In genomic region chr3:47022540-47023161, GRCh38 we compare ENCODE assay signal across 10 cellular contexts. TPM values are rescaled to one million over a fixed set of nuclear protein-coding genes. Genes with fewer than 3 reads are reported as not detected.
DNase-seq lines count a peak whose midpoint lies in the region; ATAC-seq and TF ChIP-seq lines count a peak whose summit lies in the region.
"Had no signal": no experiment of that assay in that cellular context is flagged by ENCODE, and none has a peak within 500 bp of the region (broad histone marks: within the 10 kb centered on the region; RNA-seq: fewer than 3 reads in every experiment).

No MANE protein-coding gene starts in this region.

- H3K18ac ChIP-seq in neuronal stem cell (ENCODE audit: low read length): no peak overlapping the region

- peak; percentile 75 for ATAC-seq in mucosa of descending colon
- ATAC-seq in HG02870 (IDR thresholded peaks at IDR 0.05; ENCODE audit: unreplicated experiment): no peak

- no peaks in the 10 kb centered on the region for H3K9me3 ChIP-seq in mucosa of descending colon
- H3K9me3 ChIP-seq in neuronal stem cell (replicated peaks in 1 of 2; ENCODE audit: control insufficient read depth in 2 of 2, insufficient read depth in 1 of 2, low read depth in 1 of 2, low read length in 2 of 2): no peaks in the 10 kb centered on the region

- no peak overlapping the region for H3K23ac ChIP-seq in neuronal stem cell (ENCODE audit: low read depth, low read length, poor library complexity)

- no peak overlapping the region for H2BK120ac ChIP-seq in neuronal stem cell (ENCODE audit: low read depth, low read length)

- no CpG with 5 or more reads among the region's 3 CpGs for WGBS in neuronal stem cell (ENCODE audit: extremely low coverage in 2 of 2, insufficient read length in 2 of 2, insufficient replicate concordance in 1 of 2), 2 donors

- H3K4me3 ChIP-seq in choroid plexus epithelial cell (ENCODE audit: low read depth, low read length): no peak overlapping the region
- H3K4me3 ChIP-seq in mucosa of descending colon: no peak overlapping the region
- H3K4me3 ChIP-seq in neuronal stem cell (ENCODE audit: low read length in 2 of 2): no peak overlapping the region

- no peak overlapping the region for H2BK12ac ChIP-seq in neuronal stem cell (ENCODE audit: low read length)

- no peak for TF ChIP-seq CTCF in choroid plexus epithelial cell (conservative IDR thresholded peaks at IDR 0.05; ENCODE audit: low read depth, low read length)
- no peak for TF ChIP-seq CTCF in mucosa of descending colon (IDR thresholded peaks at IDR 0.05)

- H3K27me3 ChIP-seq in neuronal stem cell (ENCODE audit: control insufficient read depth in 3 of 3, insufficient read depth in 3 of 3, low read depth in 1 of 3, low read length in 3 of 3): no peaks in the 10 kb centered on the region

- no peak overlapping the region for H2AK5ac ChIP-seq in neuronal stem cell (ENCODE audit: low read depth, low read length)

- H3K9ac ChIP-seq in neuronal stem cell (ENCODE audit: low read depth, low read length, poor library complexity): no peak overlapping the region

- no peak overlapping the region for H3K27ac ChIP-seq in neuronal stem cell (replicated peaks; ENCODE audit: low read length)

- H4K8ac ChIP-seq in neuronal stem cell (ENCODE audit: low read depth, low read length): no peak overlapping the region

- no peak overlapping the region for H2BK5ac ChIP-seq in neuronal stem cell (ENCODE audit: low read length)

- H3K79me1 ChIP-seq in neuronal stem cell (ENCODE audit: low read depth, low read length): peaks cover 2% of the 10 kb centered on the region

- H3K4me1 ChIP-seq in mucosa of descending colon (ENCODE audit: low read depth) (peaks cover 6% of the 10 kb centered on the region), neuronal stem cell (ENCODE audit: control insufficient read depth in 2 of 2, insufficient read depth in 1 of 2, low read depth in 1 of 2, low read length in 2 of 2) (peaks cover 0 to 4% of the 10 kb centered on the region in 2 donors)

- DNase-seq in COR-L47 (lab: John Stamatoyannopoulos, UW): peak; percentile 25
- DNase-seq in NCI-H1092 (lab: John Stamatoyannopoulos, UW): peak; percentile 46
- DNase-seq in choroid plexus epithelial cell (ENCODE audit: low read depth): peak; percentile 47
- DNase-seq in mucosa of descending colon: peak in 1 of 3 donors; percentile 81
- no peak for DNase-seq in occipital lobe (lab: John Stamatoyannopoulos, UW)
- no peak for DNase-seq in neuronal stem cell (ENCODE audit: low spot score)
- no peak for DNase-seq in UCSD-AML1 (lab: John Stamatoyannopoulos, UW; ENCODE audit: unreplicated experiment)
- DNase-seq: DMS79, NCI-H446 treated with DMSO at 0.1 percent for 48 hours had no signal

- H4K91ac ChIP-seq in neuronal stem cell (ENCODE audit: low read depth, low read length, poor library complexity): no peak overlapping the region

- H2BK15ac ChIP-seq in neuronal stem cell (ENCODE audit: low read length): no peak overlapping the region

- intact Hi-C loops in mucosa of descending colon (cut with DNase I, micrococcal nuclease): no loop called here

- H3K14ac ChIP-seq in neuronal stem cell (ENCODE audit: low read length): no peak overlapping the region

- H3K36me3 ChIP-seq in mucosa of descending colon (ENCODE audit: low read depth): no peaks in the 10 kb centered on the region
- peaks cover 6 to 37% of the 10 kb centered on the region in 2 donors for H3K36me3 ChIP-seq in neuronal stem cell (replicated peaks in 1 of 2; ENCODE audit: control insufficient read depth in 2 of 2, insufficient read depth in 2 of 2, low read length in 2 of 2)

- no peak overlapping the region for H3K4me2 ChIP-seq in neuronal stem cell (ENCODE audit: insufficient read depth, low read length, poor library complexity, severe bottlenecking)

- H3K4ac ChIP-seq in neuronal stem cell (ENCODE audit: low read length): no peak overlapping the region

- no peak overlapping the region for H2AFZ ChIP-seq in neuronal stem cell (ENCODE audit: low read length)

RNA-seq across cellular contexts. Expression of gene NBEAL2, which starts 43.2 kb away (rescaled TPM):
- total RNA-seq in mucosa of descending colon (10 to 100 TPM; 49.2 to 94.0 (median 53.7) TPM), occipital lobe (3.3 TPM)
- 5.9 TPM for polyA plus RNA-seq in neuronal stem cell (2013, experiment 1 of 2)
- 6.2 TPM for polyA plus RNA-seq in neuronal stem cell (2013, experiment 2 of 2)

RNA-seq across cellular contexts. Expression of gene CCDC12, which starts 46.1 kb away (rescaled TPM):
- total RNA-seq in mucosa of descending colon (10 to 100 TPM; 40.7 to 59.2 (median 45.0) TPM), occipital lobe (17.5 TPM)
- polyA plus RNA-seq in neuronal stem cell (2013, experiment 1 of 2): 56.1 TPM
- 55.5 TPM for polyA plus RNA-seq in neuronal stem cell (2013, experiment 2 of 2)

Comparison
In these comparisons a context has a peak if more than half of its experiments do, and no peak if none do; other contexts are left out.
1. DNase-seq: peak in COR-L47 (single experiment), NCI-H1092 (single experiment) and choroid plexus epithelial cell (single experiment); none in occipital lobe (single experiment), neuronal stem cell (single experiment) and UCSD-AML1 (single experiment).
2. RNA of gene NBEAL2, which starts 43.2 kb away (total RNA-seq): 49.2 to 94.0 TPM in mucosa of descending colon; 3.3 TPM in occipital lobe (single experiment); every median in the first group is over 10 times any median in the second.